8 cellular contexts compared by ENCODE assay signal in genomic region chr2:216694201-216694825, GRCh38. TPM values are rescaled to one million over a fixed set of nuclear protein-coding genes. Genes with fewer than 3 reads are reported as not detected.
DNase-seq lines count a peak whose midpoint lies in the region; ATAC-seq and TF ChIP-seq lines count a peak whose summit lies in the region.
"Had no signal": no experiment of that assay in that cellular context is flagged by ENCODE, and none has a peak within 500 bp of the region (broad histone marks: within the 10 kb centered on the region; RNA-seq: fewer than 3 reads in every experiment).

No MANE protein-coding gene starts in this region.

- H3K27ac ChIP-seq in HCT116 (ENCODE audit: low read depth, low read length) (no peak overlapping the region), gastrocnemius medialis (peak overlapping the region; percentile 93 to 95 (median 93))

- H3K36me3 ChIP-seq in HCT116 (ENCODE audit: control insufficient read depth in 1 of 2, insufficient read depth in 2 of 2, low read length in 2 of 2) (no peaks in the 10 kb centered on the region), iPS-15b (ENCODE audit: control insufficient read depth, insufficient read depth, low read length) (no peaks in the 10 kb centered on the region), gastrocnemius medialis (no peaks in the 10 kb centered on the region)

- POLR2A ChIA-PET in HCT116 (lab: Charles Lee) = interaction anchor here (0.6 kb wide), 1 partner anchor 282 kb away, joined by 3 read pairs; the partner anchor contains the start of gene SMARCAL1

- H3K9me3 ChIP-seq in HCT116 (ENCODE audit: control insufficient read depth in 1 of 2, insufficient read depth in 1 of 2, low read depth in 1 of 2, low read length in 2 of 2) = no peaks in the 10 kb centered on the region
- no peaks in the 10 kb centered on the region for H3K9me3 ChIP-seq in iPS-15b (ENCODE audit: control insufficient read depth, insufficient read depth, low read length)
- no peaks in the 10 kb centered on the region for H3K9me3 ChIP-seq in gastrocnemius medialis

- H3K4me1 ChIP-seq in HCT116 (ENCODE audit: control insufficient read depth in 1 of 2, insufficient read depth in 2 of 2, low read length in 2 of 2) (peaks cover 20 to 56% of the 10 kb centered on the region in 2 experiments), iPS-15b (ENCODE audit: control insufficient read depth, insufficient read depth, low read length) (peaks cover 10% of the 10 kb centered on the region), gastrocnemius medialis (peaks cover 66 to 67% of the 10 kb centered on the region in 2 donors)

- 0 out of 2 replicates have a peak overlapping the region, but pooled peaks have one; percentile 29 for H3K4me2 ChIP-seq in HCT116 (ENCODE audit: low read length)

- no peaks in the 10 kb centered on the region for H4K20me1 ChIP-seq in HCT116 (ENCODE audit: insufficient read depth)

- in situ Hi-C loops in astrocyte of the spinal cord (cut with HindIII; ENCODE audit: low sequenced_read_pairs) = no loop called here
- in situ Hi-C loops in gastrocnemius medialis (cut with MboI; ENCODE audit: low sequenced_read_pairs in 4 of 4) = loop anchor here (10.0 to 25.0 kb wide), 5 partner anchors 120 to 1020 kb away; no protein-coding TSS in a partner anchor

- no peak for TF ChIP-seq POLR2A in HCT116 (IDR thresholded peaks at IDR 0.05; ENCODE audit: borderline replicate concordance, extremely low read depth, insufficient read depth, insufficient read length)
- TF ChIP-seq POLR2A in gastrocnemius medialis (IDR thresholded peaks at IDR 0.05) = peak; percentile 68 to 77

- CTCF ChIA-PET in HCT116 (lab: Charles Lee) = interaction anchor here (1.2 to 2.5 kb wide), 2 partner anchors 817 to 1061 kb away, joined by 3 to 9 read pairs; no protein-coding TSS in a partner anchor

- H3K9me2 ChIP-seq in HCT116 (ENCODE audit: insufficient read depth) = no peaks in the 10 kb centered on the region

- DNase-seq in HCT116 (ENCODE audit: low read depth, low spot score) (no peak), OCI-M1 (lab: John Stamatoyannopoulos, UW) (peak; percentile 77), astrocyte of the spinal cord (ENCODE audit: low read depth, low spot score) (peak; percentile 49), gastrocnemius medialis (peak; percentile 61 to 78), MV-4-11 (lab: John Stamatoyannopoulos, UW) (no peak), GM10266 (ENCODE audit: extremely low spot score) (no peak)

- H2AFZ ChIP-seq in HCT116 (ENCODE audit: low read depth, low read length, poor library complexity, severe bottlenecking) = no peak overlapping the region

- RAD21 ChIA-PET in HCT116 (lab: Charles Lee; ENCODE audit: low non-redundant PET in 1 of 2, low total read pairs in 2 of 2, uncharacterized antibody in 2 of 2, unreplicated experiment in 2 of 2) = no interaction called here

- intact Hi-C loops in HCT116 (cut with micrococcal nuclease) = no loop called here
- intact Hi-C loops in gastrocnemius medialis (cut with DNase I; ENCODE audit: low total_unique reads) = loop anchor here (2.0 to 10.0 kb wide), 4 partner anchors 14 to 1210 kb away; no protein-coding TSS in a partner anchor

- no TSS peak for BruUV-seq in HCT116 (replicated peaks; lab: Mats Ljungman, UMichigan)

- TF ChIP-seq RAD21 in HCT116 (IDR thresholded peaks at IDR 0.05; ENCODE audit: low read depth) = no peak

- TF ChIP-seq CTCF in HCT116 (IDR thresholded peaks at IDR 0.05 in 2 of 3, conservative IDR thresholded peaks at IDR 0.05 in 1 of 3; ENCODE audit: borderline replicate concordance in 1 of 3, insufficient read depth in 1 of 3, low read depth in 2 of 3, low read length in 2 of 3) = no peak
- no peak for TF ChIP-seq CTCF in astrocyte of the spinal cord (IDR thresholded peaks at IDR 0.05; ENCODE audit: low read depth, low read length)
- TF ChIP-seq CTCF in gastrocnemius medialis (IDR thresholded peaks at IDR 0.05 in 4 of 5, conservative IDR thresholded peaks at IDR 0.05 in 1 of 5) = no peak
- no peak for TF ChIP-seq CTCF in GM10266 (IDR thresholded peaks at IDR 0.05; ENCODE audit: control insufficient read depth, insufficient read depth, low read depth, missing control alignments)

- H3K27me3 ChIP-seq in HCT116 (ENCODE audit: insufficient read depth, low read length) = 0 out of 2 replicates have a peak, but pooled peaks cover 11% of the 10 kb centered on the region
- peaks cover 44% of the 10 kb centered on the region for H3K27me3 ChIP-seq in iPS-15b (ENCODE audit: control insufficient read depth, insufficient read depth, low read length)
- H3K27me3 ChIP-seq in gastrocnemius medialis = no peaks in the 10 kb centered on the region

- ATAC-seq in HCT116 (no peak), gastrocnemius medialis (peak; percentile 24 to 35)

- no peaks in the 10 kb centered on the region for H3K79me2 ChIP-seq in HCT116 (ENCODE audit: insufficient read depth, low read length)

- H3K9ac ChIP-seq in HCT116 (ENCODE audit: low read length) (no peak overlapping the region), iPS-15b (ENCODE audit: low read depth, low read length) (no peak overlapping the region)

- H3K4me3 ChIP-seq in HCT116 (replicated peaks in 1 of 2; ENCODE audit: low read depth in 1 of 2, low read length in 2 of 2) (no peak overlapping the region), astrocyte of the spinal cord (ENCODE audit: low read depth, low read length) (peak overlapping the region; percentile 62), iPS-15b (ENCODE audit: low read depth, low read length) (peak overlapping the region; percentile 44), gastrocnemius medialis (peak overlapping the region; percentile 74 to 95 (median 78))

TF ChIP-seq in HCT116, 20 proteins besides CTCF, POLR2A, EP300 and RAD21 (continues in another document):
- TF ChIP-seq POLR2AphosphoS5 (IDR thresholded peaks at IDR 0.05; ENCODE audit: low read depth, low read length) (no peak), TCF7L2 (IDR thresholded peaks at IDR 0.05; ENCODE audit: borderline replicate concordance, extremely low read depth, insufficient read depth, insufficient read length) (no peak), REST (IDR thresholded peaks at IDR 0.05; ENCODE audit: low read depth) (no peak), JUND (IDR thresholded peaks at IDR 0.05) (no peak), SRF (IDR thresholded peaks at IDR 0.05; ENCODE audit: low read depth) (no peak), YY1 (IDR thresholded peaks at IDR 0.05; ENCODE audit: extremely low read depth, insufficient replicate concordance, low read depth, low read length) (no peak), ZBTB33 (IDR thresholded peaks at IDR 0.05; ENCODE audit: extremely low read depth, insufficient replicate concordance, low read length) (no peak), CBX3 (IDR thresholded peaks at IDR 0.05; ENCODE audit: low read depth) (no peak), FOSL1 (IDR thresholded peaks at IDR 0.05; ENCODE audit: low read depth) (no peak), CEBPB (IDR thresholded peaks at IDR 0.05; ENCODE audit: low read depth) (no peak), MAX (IDR thresholded peaks at IDR 0.05) (no peak), EZH2phosphoT487 (IDR thresholded peaks at IDR 0.05; ENCODE audit: borderline replicate concordance) (no peak), ZNF274 (IDR thresholded peaks at IDR 0.05; ENCODE audit: low read depth, low read length) (no peak), SP1 (IDR thresholded peaks at IDR 0.05; ENCODE audit: low read depth) (no peak), EGR1 (IDR thresholded peaks at IDR 0.05; ENCODE audit: low read depth) (no peak), ZFX (IDR thresholded peaks at IDR 0.05) (no peak)

RNA-seq across cellular contexts. Expression of gene IGFBP5, which starts 1.0 kb away (rescaled TPM):
- 3.9 TPM for total RNA-seq in HCT116 (2021; ENCODE audit: unreplicated experiment)
- polyA plus RNA-seq in HCT116 (2012) = 0.01 TPM in 2 replicates
- 100 to 1,000 TPM in 3 of 4 donors, 10 to 100 TPM in 1; 99.5 to 550 (median 279) TPM for total RNA-seq in gastrocnemius medialis
- total RNA-seq: T-helper 1 cell treated with Interleukin-12 subunit alpha and Interleukin-12 subunit beta and Interleukin-4 antibody, amounts not matched to agents 30 ng/mL and 1 ng/mL, for 36 hours had no signal

Comparison
In these comparisons a context has a peak if more than half of its experiments do, and no peak if none do; other contexts are left out.
1. DNase-seq: peak in OCI-M1 (single experiment), astrocyte of the spinal cord (single experiment) and gastrocnemius medialis (2 of 2); none in HCT116 (single experiment), MV-4-11 (single experiment) and GM10266 (single experiment).
2. H3K4me3 ChIP-seq: peak in astrocyte of the spinal cord (single experiment), iPS-15b (single experiment) and gastrocnemius medialis (4 of 4); none in HCT116 (0 of 2).
3. RNA of gene IGFBP5, which starts 1.0 kb away (total RNA-seq): 99.5 to 550 TPM in gastrocnemius medialis; 3.9 TPM in HCT116 (single experiment); every median in the first group is over 10 times any median in the second.